7 cellular contexts compared by ENCODE assay signal in the genomic region with DNA sequence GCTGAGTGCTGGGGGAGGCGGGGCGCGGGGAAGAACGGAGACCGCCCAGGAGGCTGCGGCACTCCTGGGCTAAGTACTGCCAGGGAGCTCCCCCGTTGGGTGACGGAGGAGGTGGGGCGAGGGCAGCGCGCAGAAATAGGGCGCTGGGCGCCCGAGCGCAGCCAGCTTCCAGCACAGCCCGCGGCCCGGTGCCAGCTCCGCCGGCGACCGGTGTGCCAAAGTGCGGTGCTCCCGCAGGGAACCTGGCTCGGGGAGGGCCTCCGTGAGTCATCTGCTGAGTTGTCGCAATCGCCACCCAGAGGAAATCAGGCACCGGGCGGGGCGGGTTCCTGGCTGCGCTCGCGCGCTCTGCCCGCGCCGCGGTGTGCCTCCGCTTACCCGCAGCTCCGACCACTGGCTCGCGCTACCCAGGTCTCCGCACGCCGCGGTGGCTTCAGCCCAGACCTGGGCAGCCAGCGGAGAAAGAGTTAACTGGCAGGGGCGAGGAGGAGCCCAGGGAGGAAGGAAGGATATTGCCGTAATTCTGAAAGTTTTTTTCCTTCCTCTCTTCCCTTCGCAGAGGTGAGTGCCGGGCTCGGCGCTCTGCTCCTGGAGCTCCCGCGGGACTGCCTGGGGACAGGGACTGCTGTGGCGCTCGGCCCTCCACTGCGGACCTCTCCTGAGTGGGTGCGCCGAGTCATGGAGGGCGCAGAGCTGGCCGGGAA.
DNase-seq lines count a peak whose midpoint lies in the region; ATAC-seq and TF ChIP-seq lines count a peak whose summit lies in the region.

A gene (plus strand): TSS at position 164 of the 704 bp plus-strand sequence. CDS start 515 bp downstream, at position 679.

- TF ChIP-seq CTCF in choroid plexus epithelial cell (conservative IDR thresholded peaks at IDR 0.05; ENCODE audit: low read depth, low read length), result no peak

- peak; percentile 2 for DNase-seq in NCI-H128 (lab: John Stamatoyannopoulos, UW; ENCODE audit: unreplicated experiment)
- peak; percentile 63 to 70 for DNase-seq in activated CD4-positive, alpha-beta T cell treated with anti-CD3 and anti-CD28 coated beads for 4 hours
- DNase-seq in choroid plexus epithelial cell (ENCODE audit: low read depth), result peak; percentile 58
- peak; percentile 71 for DNase-seq in left kidney (ENCODE audit: low read depth, low spot score)
- DNase-seq in stimulated activated CD4-positive, alpha-beta T cell treated with anti-CD3 and anti-CD28 coated beads, Interleukin-2, amount 100 ng/mL, for 48 hours, result peak; percentile 52 to 55

- peak within 1 kb of the TSS; percentile 70 for H3K4me3 ChIP-seq in choroid plexus epithelial cell (ENCODE audit: low read depth, low read length)

- ATAC-seq in GM18505 (IDR thresholded peaks at IDR 0.05; ENCODE audit: unreplicated experiment) (peak; percentile 82), HG02571 (IDR thresholded peaks at IDR 0.05; ENCODE audit: unreplicated experiment) (peak; percentile 78)

- TF ChIP-seq POLR2A in GM18505 (IDR thresholded peaks at IDR 0.05; ENCODE audit: borderline replicate concordance, extremely low read depth, insufficient read depth, insufficient read length), result no peak

Comparison
In these comparisons a context has a peak if more than half of its experiments do, and no peak if none do; other contexts are left out.
1. Peak in every context shown above with its lines: DNase-seq, ATAC-seq and H3K4me3 ChIP-seq.
2. DNase-seq: peak in every context shown above with its lines; median percentile 71 in left kidney; 66 in activated CD4-positive, alpha-beta T cell treated with anti-CD3 and anti-CD28 coated beads for 4 hours; 58 in choroid plexus epithelial cell; 54 in stimulated activated CD4-positive, alpha-beta T cell treated with anti-CD3 and anti-CD28 coated beads, Interleukin-2, amount 100 ng/mL, for 48 hours; 2 in NCI-H128.